26 cellular contexts compared by ENCODE assay signal in genomic region chr15:82662641-82663040, GRCh38. TPM values are rescaled to one million over a fixed set of nuclear protein-coding genes. Genes with fewer than 3 reads are reported as not detected.
"Had no signal": no experiment of that assay in that cellular context is flagged by ENCODE, and none has a peak within 500 bp of the region (broad histone marks: within the 10 kb centered on the region; RNA-seq: fewer than 3 reads in every experiment).

No MANE protein-coding gene starts in this region.

- H3K27ac Mint-ChIP-seq: activated CD4-positive, alpha-beta memory T cell treated with anti-CD3 and anti-CD28 coated beads, Interleukin-2, amount 10 ng/mL, durations not matched to agents 7 days and 5 days; activated CD4-positive, alpha-beta T cell treated with anti-CD3 and anti-CD28 coated beads, Interleukin-2, amount 10 ng/mL, durations not matched to agents 7 days and 5 days; activated naive CD4-positive, alpha-beta T cell treated with anti-CD3 and anti-CD28 coated beads, Interleukin-2, amount 10 ng/mL, durations not matched to agents 7 days and 5 days; activated naive CD4-positive, alpha-beta T cell treated with anti-CD3 and anti-CD28 coated beads, Interleukin-2, amount 50 U/mL, for 72 hours; activated naive CD8-positive, alpha-beta T cell treated with anti-CD3 and anti-CD28 coated beads, Interleukin-2, amount 10 ng/mL, durations not matched to agents 7 days and 5 days; activated T-cell treated with anti-CD3 and anti-CD28 coated beads, Interleukin-2, amount 50 U/mL, for 24 hours; activated T-cell treated with anti-CD3 and anti-CD28 coated beads, Interleukin-2, amount 50 U/mL, for 72 hours; dendritic cell treated with granulocyte-macrophage colony-stimulating factor and Interleukin-4, amounts not matched to agents 40 ng/mL and 50 ng/mL, for 4 days; endodermal cell; WTC11 had no signal

- H3K27me3 ChIP-seq: brain microvascular endothelial cell, dorsolateral prefrontal cortex had no signal

- H3K4me1 Mint-ChIP-seq: activated CD4-positive, alpha-beta memory T cell treated with anti-CD3 and anti-CD28 coated beads, Interleukin-2, amount 10 ng/mL, durations not matched to agents 7 days and 5 days; activated CD4-positive, alpha-beta T cell treated with anti-CD3 and anti-CD28 coated beads, Interleukin-2, amount 10 ng/mL, durations not matched to agents 7 days and 5 days; activated naive CD4-positive, alpha-beta T cell treated with anti-CD3 and anti-CD28 coated beads, Interleukin-2, amount 10 ng/mL, durations not matched to agents 7 days and 5 days; activated naive CD8-positive, alpha-beta T cell treated with anti-CD3 and anti-CD28 coated beads, Interleukin-2, amount 10 ng/mL, durations not matched to agents 7 days and 5 days; central memory CD8-positive, alpha-beta T cell; endodermal cell had no signal

- H3K9me3 ChIP-seq: esophagus muscularis mucosa, gastroesophageal sphincter had no signal

- H3K36me3 Mint-ChIP-seq: activated naive CD4-positive, alpha-beta T cell treated with anti-CD3 and anti-CD28 coated beads, Interleukin-2, amount 10 ng/mL, durations not matched to agents 7 days and 5 days; activated naive CD4-positive, alpha-beta T cell treated with anti-CD3 and anti-CD28 coated beads, Interleukin-2, amount 50 U/mL, for 72 hours; activated naive CD8-positive, alpha-beta T cell treated with anti-CD3 and anti-CD28 coated beads, Interleukin-2, amount 10 ng/mL, durations not matched to agents 7 days and 5 days; WTC11 had no signal

- H3K9me3 Mint-ChIP-seq: activated CD4-positive, alpha-beta memory T cell treated with anti-CD3 and anti-CD28 coated beads, Interleukin-2, amount 10 ng/mL, durations not matched to agents 7 days and 5 days; activated CD4-positive, alpha-beta T cell treated with anti-CD3 and anti-CD28 coated beads, Interleukin-2, amount 10 ng/mL, durations not matched to agents 7 days and 5 days; activated naive CD4-positive, alpha-beta T cell treated with anti-CD3 and anti-CD28 coated beads, Interleukin-2, amount 10 ng/mL, durations not matched to agents 7 days and 5 days; activated naive CD4-positive, alpha-beta T cell treated with anti-CD3 and anti-CD28 coated beads, Interleukin-2, amount 50 U/mL, for 72 hours; activated naive CD8-positive, alpha-beta T cell treated with anti-CD3 and anti-CD28 coated beads, Interleukin-2, amount 10 ng/mL, durations not matched to agents 7 days and 5 days; activated T-cell treated with anti-CD3 and anti-CD28 coated beads, Interleukin-2, amount 50 U/mL, for 24 hours; activated T-cell treated with anti-CD3 and anti-CD28 coated beads, Interleukin-2, amount 50 U/mL, for 72 hours; central memory CD8-positive, alpha-beta T cell; dendritic cell treated with granulocyte-macrophage colony-stimulating factor and Interleukin-4, amounts not matched to agents 40 ng/mL and 50 ng/mL, for 4 days; endodermal cell; WTC11 had no signal

- H3K27me3 Mint-ChIP-seq: activated CD4-positive, alpha-beta T cell treated with anti-CD3 and anti-CD28 coated beads, Interleukin-2, amount 10 ng/mL, durations not matched to agents 7 days and 5 days; activated naive CD4-positive, alpha-beta T cell treated with anti-CD3 and anti-CD28 coated beads, Interleukin-2, amount 10 ng/mL, durations not matched to agents 7 days and 5 days; dendritic cell treated with granulocyte-macrophage colony-stimulating factor and Interleukin-4, amounts not matched to agents 40 ng/mL and 50 ng/mL, for 4 days had no signal

- DNase-seq: activated CD4-positive, alpha-beta T cell treated with anti-CD3 and anti-CD28 coated beads for 1 hour; activated gamma-delta T cell; activated T-cell treated with anti-CD3 and anti-CD28 coated beads for 4 hours; anterior cingulate cortex; brain microvascular endothelial cell; dorsolateral prefrontal cortex; effector memory CD4-positive, alpha-beta T cell; foreskin melanocyte had no signal

- H3K36me3 ChIP-seq: brain microvascular endothelial cell, esophagus muscularis mucosa, gastroesophageal sphincter had no signal

- H3K4me1 ChIP-seq: esophagus muscularis mucosa, gastroesophageal sphincter had no signal

- H3K4me3 ChIP-seq: coronary artery, dorsolateral prefrontal cortex, esophagus muscularis mucosa, gastroesophageal sphincter had no signal

- ATAC-seq: activated T-cell treated with anti-CD3 and anti-CD28 coated beads, Interleukin-2, amount 50 U/mL, for 72 hours; gastroesophageal sphincter had no signal

- H3K4me3 Mint-ChIP-seq: activated CD4-positive, alpha-beta memory T cell treated with anti-CD3 and anti-CD28 coated beads, Interleukin-2, amount 10 ng/mL, durations not matched to agents 7 days and 5 days; activated CD4-positive, alpha-beta T cell treated with anti-CD3 and anti-CD28 coated beads, Interleukin-2, amount 10 ng/mL, durations not matched to agents 7 days and 5 days; activated naive CD4-positive, alpha-beta T cell treated with anti-CD3 and anti-CD28 coated beads, Interleukin-2, amount 10 ng/mL, durations not matched to agents 7 days and 5 days; activated naive CD8-positive, alpha-beta T cell treated with anti-CD3 and anti-CD28 coated beads, Interleukin-2, amount 10 ng/mL, durations not matched to agents 7 days and 5 days; activated T-cell treated with anti-CD3 and anti-CD28 coated beads, Interleukin-2, amount 50 U/mL, for 24 hours; activated T-cell treated with anti-CD3 and anti-CD28 coated beads, Interleukin-2, amount 50 U/mL, for 72 hours; central memory CD8-positive, alpha-beta T cell; dendritic cell treated with granulocyte-macrophage colony-stimulating factor and Interleukin-4, amounts not matched to agents 40 ng/mL and 50 ng/mL, for 4 days; endodermal cell; WTC11 had no signal

- H3K27ac ChIP-seq: brain microvascular endothelial cell, coronary artery, esophagus muscularis mucosa, gastroesophageal sphincter, VCaP had no signal

RNA-seq across cellular contexts. Expression of gene CPEB1, which starts 15.5 kb away (rescaled TPM):
- total RNA-seq: activated CD4-positive, alpha-beta memory T cell treated with anti-CD3 and anti-CD28 coated beads, Interleukin-2, amount 10 ng/mL, durations not matched to agents 7 days and 5 days; activated CD4-positive, alpha-beta T cell treated with anti-CD3 and anti-CD28 coated beads, Interleukin-2, amount 10 ng/mL, durations not matched to agents 7 days and 5 days; activated naive CD4-positive, alpha-beta T cell treated with anti-CD3 and anti-CD28 coated beads, Interleukin-2, amount 50 U/mL, for 72 hours; glomerular endothelial cell; T-helper 1 cell treated with Interleukin-12 subunit alpha and Interleukin-12 subunit beta and Interleukin-4 antibody, amounts not matched to agents 30 ng/mL and 1 ng/mL, for 36 hours had no signal

RNA-seq across cellular contexts. Expression of gene AP3B2, which starts 47.0 kb away (rescaled TPM):
- total RNA-seq: activated CD4-positive, alpha-beta memory T cell treated with anti-CD3 and anti-CD28 coated beads, Interleukin-2, amount 10 ng/mL, durations not matched to agents 7 days and 5 days; bronchial epithelial cell; glomerular endothelial cell; T-helper 1 cell treated with Interleukin-12 subunit alpha and Interleukin-12 subunit beta and Interleukin-4 antibody, amounts not matched to agents 30 ng/mL and 1 ng/mL, for 36 hours had no signal
